ENCODE assay signal across 36 cellular contexts in the genomic region with DNA sequence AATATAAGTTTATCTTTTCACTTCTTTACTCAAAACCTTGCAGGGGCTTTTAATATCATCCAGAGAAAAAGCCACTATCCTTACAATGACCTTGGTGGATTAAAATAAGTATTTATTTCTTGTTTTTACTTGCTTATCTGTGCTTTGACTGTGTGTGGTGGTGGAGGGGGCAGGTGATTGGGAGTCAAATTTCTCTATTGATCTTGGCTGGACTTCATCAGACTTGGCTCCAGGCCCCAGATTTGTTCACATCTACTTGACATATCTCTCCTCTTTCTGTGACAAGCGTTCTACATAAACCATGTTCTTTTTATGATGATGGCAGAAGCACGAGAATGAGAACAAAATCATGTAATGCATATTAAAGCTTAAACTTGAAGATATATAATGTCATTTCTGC.
"Had no signal": no experiment of that assay in that cellular context is flagged by ENCODE, and none has a peak within 500 bp of the region (broad histone marks: within the 10 kb centered on the region; RNA-seq: fewer than 3 reads in every experiment).

No MANE protein-coding gene starts in this region.

- H3K4me2 ChIP-seq: KMS-11, PC-9 had no signal

- ATAC-seq: activated CD8-positive, alpha-beta memory T cell treated with anti-CD3 and anti-CD28 coated beads, Interleukin-2, amount 10 ng/mL, durations not matched to agents 7 days and 5 days; activated naive CD8-positive, alpha-beta T cell treated with anti-CD3 and anti-CD28 coated beads, Interleukin-2, amount 50 U/mL, for 24 hours; Right ventricle myocardium inferior; SK-N-SH treated with all-trans-retinoic acid at 6 μM for 48 hours had no signal

- H3K36me3 ChIP-seq: brain microvascular endothelial cell had no signal

- H3K27me3 Mint-ChIP-seq: activated B cell treated with CpG ODN at 0.5 μM for 24 hours; activated CD4-positive, alpha-beta memory T cell treated with anti-CD3 and anti-CD28 coated beads, Interleukin-2, amount 10 ng/mL, durations not matched to agents 7 days and 5 days; activated CD8-positive, alpha-beta memory T cell treated with anti-CD3 and anti-CD28 coated beads, Interleukin-2, amount 10 ng/mL, durations not matched to agents 7 days and 5 days; activated naive CD4-positive, alpha-beta T cell treated with anti-CD3 and anti-CD28 coated beads, Interleukin-2, amount 10 ng/mL, durations not matched to agents 7 days and 5 days; activated naive CD8-positive, alpha-beta T cell; activated naive CD8-positive, alpha-beta T cell treated with anti-CD3 and anti-CD28 coated beads, Interleukin-2, amount 50 U/mL, for 24 hours had no signal

- H3K27me3 ChIP-seq: brain microvascular endothelial cell had no signal

- H3K27ac Mint-ChIP-seq: activated B cell treated with CpG ODN at 0.5 μM for 24 hours; activated CD4-positive, alpha-beta memory T cell treated with anti-CD3 and anti-CD28 coated beads, Interleukin-2, amount 10 ng/mL, durations not matched to agents 7 days and 5 days; activated CD8-positive, alpha-beta memory T cell treated with anti-CD3 and anti-CD28 coated beads, Interleukin-2, amount 10 ng/mL, durations not matched to agents 7 days and 5 days; activated naive CD4-positive, alpha-beta T cell treated with anti-CD3 and anti-CD28 coated beads, Interleukin-2, amount 10 ng/mL, durations not matched to agents 7 days and 5 days; activated naive CD8-positive, alpha-beta T cell; activated naive CD8-positive, alpha-beta T cell treated with anti-CD3 and anti-CD28 coated beads, Interleukin-2, amount 50 U/mL, for 24 hours had no signal

- H3K27ac ChIP-seq: brain microvascular endothelial cell, KMS-11, PC-9, RWPE1, VCaP had no signal

- H2AFZ ChIP-seq: PC-9 had no signal

- H3K9ac ChIP-seq: KMS-11 had no signal

- H3K4me1 Mint-ChIP-seq: activated B cell treated with CpG ODN at 0.5 μM for 24 hours; activated CD4-positive, alpha-beta memory T cell treated with anti-CD3 and anti-CD28 coated beads, Interleukin-2, amount 10 ng/mL, durations not matched to agents 7 days and 5 days; activated CD8-positive, alpha-beta memory T cell treated with anti-CD3 and anti-CD28 coated beads, Interleukin-2, amount 10 ng/mL, durations not matched to agents 7 days and 5 days; activated naive CD4-positive, alpha-beta T cell treated with anti-CD3 and anti-CD28 coated beads, Interleukin-2, amount 10 ng/mL, durations not matched to agents 7 days and 5 days; activated naive CD8-positive, alpha-beta T cell treated with anti-CD3 and anti-CD28 coated beads, Interleukin-2, amount 50 U/mL, for 24 hours had no signal

- H3K4me3 Mint-ChIP-seq: activated B cell treated with CpG ODN at 0.5 μM for 24 hours; activated CD4-positive, alpha-beta memory T cell treated with anti-CD3 and anti-CD28 coated beads, Interleukin-2, amount 10 ng/mL, durations not matched to agents 7 days and 5 days; activated CD8-positive, alpha-beta memory T cell treated with anti-CD3 and anti-CD28 coated beads, Interleukin-2, amount 10 ng/mL, durations not matched to agents 7 days and 5 days; activated naive CD4-positive, alpha-beta T cell treated with anti-CD3 and anti-CD28 coated beads, Interleukin-2, amount 10 ng/mL, durations not matched to agents 7 days and 5 days; activated naive CD8-positive, alpha-beta T cell; activated naive CD8-positive, alpha-beta T cell treated with anti-CD3 and anti-CD28 coated beads, Interleukin-2, amount 50 U/mL, for 24 hours had no signal

- DNase-seq: activated B cell treated with CpG ODN at 0.5 μM for 24 hours; activated CD4-positive, alpha-beta memory T cell treated with anti-CD3 and anti-CD28 coated beads, Interleukin-2, amount 10 ng/mL, durations not matched to agents 7 days and 5 days; activated CD4-positive, alpha-beta T cell treated with anti-CD3 and anti-CD28 coated beads for 4 hours; activated CD4-positive, alpha-beta T cell treated with anti-CD3 and anti-CD28 coated beads, Interleukin-2, amount 50 U/mL, for 1 hour; activated CD4-positive, CD25-positive, alpha-beta regulatory T cell treated with anti-CD3 and anti-CD28 coated beads, Interleukin-2, amount 50 U/mL, for 72 hours; activated CD8-positive, alpha-beta memory T cell treated with anti-CD3 and anti-CD28 coated beads for 24 hours; activated CD8-positive, alpha-beta memory T cell treated with anti-CD3 and anti-CD28 coated beads, Interleukin-2, amount 10 ng/mL, durations not matched to agents 7 days and 5 days; activated CD8-positive, alpha-beta memory T cell treated with anti-CD3 and anti-CD28 coated beads, Interleukin-2, amount 50 U/mL, for 48 hours; activated effector memory CD4-positive, alpha-beta T cell treated with Interleukin-2 at 50 U/mL for 16 hours; activated naive CD4-positive, alpha-beta T cell treated with anti-CD3 and anti-CD28 coated beads, Interleukin-2, amount 10 ng/mL, durations not matched to agents 7 days and 5 days; activated naive CD8-positive, alpha-beta T cell treated with anti-CD3 and anti-CD28 coated beads, Interleukin-2, amount 50 U/mL, for 24 hours; activated T-cell treated with anti-CD3 and anti-CD28 coated beads, Interleukin-2, amount 50 U/mL, for 48 hours; anterior cingulate cortex; brain microvascular endothelial cell; central memory CD4-positive, alpha-beta T cell; NCI-H1417; NCI-H146; NCI-H187; NCI-H2029 treated with DMSO at 0.1 percent for 48 hours; NCI-H2107; NCI-H2171; NCI-H446 treated with DMSO at 0.1 percent for 48 hours; NCI-H524; NCI-H69; PC-9; SIG-M5; T-helper 1 cell; T-helper 2 cell; T-helper 9 cell had no signal

- FAIRE-seq: RCC 7860 had no signal

- H3K4me3 ChIP-seq: PC-9 had no signal

- H3K9me3 Mint-ChIP-seq: activated CD4-positive, alpha-beta memory T cell treated with anti-CD3 and anti-CD28 coated beads, Interleukin-2, amount 10 ng/mL, durations not matched to agents 7 days and 5 days; activated naive CD8-positive, alpha-beta T cell treated with anti-CD3 and anti-CD28 coated beads, Interleukin-2, amount 50 U/mL, for 24 hours had no signal

- H3K36me3 Mint-ChIP-seq: activated CD8-positive, alpha-beta memory T cell treated with anti-CD3 and anti-CD28 coated beads, Interleukin-2, amount 10 ng/mL, durations not matched to agents 7 days and 5 days; activated naive CD4-positive, alpha-beta T cell treated with anti-CD3 and anti-CD28 coated beads, Interleukin-2, amount 10 ng/mL, durations not matched to agents 7 days and 5 days; activated naive CD8-positive, alpha-beta T cell had no signal
